In genomic region chr2:150110548-150110947, GRCh38 we compare ENCODE assay signal across 17 cellular contexts.
"Had no signal": no experiment of that assay in that cellular context is flagged by ENCODE, and none has a peak within 500 bp of the region (broad histone marks: within the 10 kb centered on the region; RNA-seq: fewer than 3 reads in every experiment).

No MANE protein-coding gene starts in this region.

- H3K9me3 ChIP-seq: psoas muscle, right lobe of liver, suprapubic skin had no signal

- H2AFZ ChIP-seq: neural progenitor cell had no signal

- H3K9me3 Mint-ChIP-seq: activated CD4-positive, alpha-beta memory T cell treated with anti-CD3 and anti-CD28 coated beads, Interleukin-2, amount 10 ng/mL, durations not matched to agents 7 days and 5 days; neural progenitor cell had no signal

- H3K27ac Mint-ChIP-seq: activated CD4-positive, alpha-beta memory T cell treated with anti-CD3 and anti-CD28 coated beads, Interleukin-2, amount 10 ng/mL, durations not matched to agents 7 days and 5 days; activated CD4-positive, alpha-beta T cell treated with anti-CD3 and anti-CD28 coated beads for 36 hours; activated naive CD4-positive, alpha-beta T cell treated with anti-CD3 and anti-CD28 coated beads, Interleukin-2, amount 50 U/mL, for 72 hours; dendritic cell treated with granulocyte-macrophage colony-stimulating factor and Interleukin-4, amounts not matched to agents 40 ng/mL and 50 ng/mL, for 4 days; naive B cell had no signal

- H3K4me1 Mint-ChIP-seq: activated CD4-positive, alpha-beta memory T cell treated with anti-CD3 and anti-CD28 coated beads, Interleukin-2, amount 10 ng/mL, durations not matched to agents 7 days and 5 days; activated CD4-positive, alpha-beta T cell treated with anti-CD3 and anti-CD28 coated beads for 36 hours; naive B cell; neural progenitor cell had no signal

- H3K27me3 ChIP-seq: brain microvascular endothelial cell, neural progenitor cell, right lobe of liver, suprapubic skin had no signal

- H3K9ac ChIP-seq: neural progenitor cell had no signal

- H3K27ac ChIP-seq: brain microvascular endothelial cell, neural progenitor cell, psoas muscle, right lobe of liver, suprapubic skin had no signal

- H3K36me3 ChIP-seq: brain microvascular endothelial cell, neural progenitor cell, right lobe of liver, suprapubic skin had no signal

- DNase-seq: activated CD4-positive, alpha-beta memory T cell treated with anti-CD3 and anti-CD28 coated beads, Interleukin-2, amount 10 ng/mL, durations not matched to agents 7 days and 5 days; activated CD4-positive, alpha-beta T cell treated with anti-CD3 and anti-CD28 coated beads for 36 hours; activated CD8-positive, alpha-beta memory T cell treated with anti-CD3 and anti-CD28 coated beads, Interleukin-2, amount 50 U/mL, for 4 hours; activated effector memory CD4-positive, alpha-beta T cell treated with anti-CD3 and anti-CD28 coated beads, Interleukin-2, amount 50 U/mL, for 16 hours; activated T-cell treated with anti-CD3 and anti-CD28 coated beads, Interleukin-2, amount 50 U/mL, for 48 hours; brain microvascular endothelial cell; effector memory CD4-positive, alpha-beta T cell; naive B cell; right lobe of liver; stimulated activated naive CD8-positive, alpha-beta T cell treated with anti-CD3 and anti-CD28 coated beads, Interleukin-15, Interleukin-2, amounts not matched to agents 100 U/mL and 50 U/mL, for 24 hours; trophoblast cell had no signal

- H3K4me1 ChIP-seq: neural progenitor cell, psoas muscle, right lobe of liver, suprapubic skin had no signal

- H3K27me3 Mint-ChIP-seq: activated CD4-positive, alpha-beta memory T cell treated with anti-CD3 and anti-CD28 coated beads, Interleukin-2, amount 10 ng/mL, durations not matched to agents 7 days and 5 days; activated CD4-positive, alpha-beta T cell treated with anti-CD3 and anti-CD28 coated beads for 36 hours; dendritic cell treated with granulocyte-macrophage colony-stimulating factor and Interleukin-4, amounts not matched to agents 40 ng/mL and 50 ng/mL, for 4 days; naive B cell had no signal

- H3K4me3 Mint-ChIP-seq: activated CD4-positive, alpha-beta memory T cell treated with anti-CD3 and anti-CD28 coated beads, Interleukin-2, amount 10 ng/mL, durations not matched to agents 7 days and 5 days; activated CD4-positive, alpha-beta T cell treated with anti-CD3 and anti-CD28 coated beads for 36 hours; dendritic cell treated with granulocyte-macrophage colony-stimulating factor and Interleukin-4, amounts not matched to agents 40 ng/mL and 50 ng/mL, for 4 days; naive B cell; neural progenitor cell had no signal

- H3K36me3 Mint-ChIP-seq: activated naive CD4-positive, alpha-beta T cell treated with anti-CD3 and anti-CD28 coated beads, Interleukin-2, amount 50 U/mL, for 72 hours; naive B cell; neural progenitor cell had no signal

- H3K4me2 ChIP-seq: neural progenitor cell had no signal

- ATAC-seq: activated CD4-positive, alpha-beta T cell treated with anti-CD3 and anti-CD28 coated beads for 36 hours; activated naive CD4-positive, alpha-beta T cell treated with anti-CD3 and anti-CD28 coated beads, Interleukin-2, amount 50 U/mL, for 72 hours; psoas muscle; stimulated activated naive CD8-positive, alpha-beta T cell treated with anti-CD3 and anti-CD28 coated beads, Interleukin-15, Interleukin-2, amounts not matched to agents 100 U/mL and 50 U/mL, for 24 hours had no signal

- H3K4me3 ChIP-seq: lung, neural progenitor cell, psoas muscle, right lobe of liver, suprapubic skin had no signal
